ENCODE assay signal across 22 cellular contexts in the genomic region with DNA sequence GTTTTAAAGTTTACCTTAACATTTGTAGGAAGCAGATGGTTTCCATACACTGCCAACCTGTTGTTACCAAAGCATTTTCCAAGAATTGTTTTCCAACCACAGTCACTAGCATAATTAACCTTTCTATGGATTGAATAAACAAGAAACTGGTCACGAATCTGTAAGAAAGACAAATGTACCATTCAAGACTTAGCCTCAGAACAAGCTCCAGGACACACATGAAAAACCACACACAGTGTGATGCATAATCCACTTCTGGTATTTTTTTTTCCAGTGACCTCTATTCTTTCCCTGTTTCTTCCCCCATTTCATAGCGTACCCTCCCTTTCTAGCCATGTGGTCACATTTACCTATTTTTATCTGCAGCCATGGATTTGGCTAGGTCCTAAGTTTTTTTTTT. TPM values are rescaled to one million over a fixed set of nuclear protein-coding genes. Genes with fewer than 3 reads are reported as not detected.
DNase-seq lines count a peak whose midpoint lies in the region; TF ChIP-seq lines count a peak whose summit lies in the region.
"Had no signal": no experiment of that assay in that cellular context is flagged by ENCODE, and none has a peak within 500 bp of the region (broad histone marks: within the 10 kb centered on the region; RNA-seq: fewer than 3 reads in every experiment).

No MANE protein-coding gene starts in this region.

- H3K4me1 Mint-ChIP-seq in activated T-helper 1 cell treated with anti-CD3 and anti-CD28 coated beads, Interleukin-12 subunit alpha, Interleukin-12 subunit beta, Interleukin-2, Interleukin-4 antibody, amounts not matched to agents 30 ng/mL and 10 ng/mL and 1 ng/mL, durations not matched to agents 14 hours and 24 hours and 36 hours (ENCODE audit: low read depth): no peaks in the 10 kb centered on the region
- H3K4me1 Mint-ChIP-seq: CD4-positive, CD25-positive, alpha-beta regulatory T cell had no signal

- no peaks in the 10 kb centered on the region for H3K27me3 ChIP-seq in stomach smooth muscle (ENCODE audit: control insufficient read depth in 1 of 2, insufficient read depth in 2 of 2, low read length in 2 of 2)
- H3K27me3 ChIP-seq: BE2C had no signal

- H3K9ac ChIP-seq in stomach smooth muscle (ENCODE audit: low read length in 2 of 2): no peak overlapping the region
- H3K9ac ChIP-seq: KMS-11 had no signal

- no peaks in the 10 kb centered on the region for H3K9me3 Mint-ChIP-seq in activated T-helper 1 cell treated with anti-CD3 and anti-CD28 coated beads, Interleukin-12 subunit alpha, Interleukin-12 subunit beta, Interleukin-2, Interleukin-4 antibody, amounts not matched to agents 30 ng/mL and 10 ng/mL and 1 ng/mL, durations not matched to agents 14 hours and 24 hours and 36 hours
- H3K9me3 Mint-ChIP-seq: HFFc6 had no signal

- no peaks in the 10 kb centered on the region for H3K4me1 ChIP-seq in stomach smooth muscle (ENCODE audit: control insufficient read depth, insufficient read depth, low read length)
- H3K4me1 ChIP-seq: BE2C, Caco-2 had no signal

- in situ Hi-C loops in SK-MEL-5 (cut with HindIII; ENCODE audit: low pct_unique_long_range_greater_than_20kb, low sequenced_read_pairs): no loop called here

- H3K27ac Mint-ChIP-seq in activated T-helper 1 cell treated with anti-CD3 and anti-CD28 coated beads, Interleukin-12 subunit alpha, Interleukin-12 subunit beta, Interleukin-2, Interleukin-4 antibody, amounts not matched to agents 30 ng/mL and 10 ng/mL and 1 ng/mL, durations not matched to agents 14 hours and 24 hours and 36 hours: no peak overlapping the region
- H3K27ac Mint-ChIP-seq: CD4-positive, CD25-positive, alpha-beta regulatory T cell; HFFc6 had no signal

- TF ChIP-seq CTCF in fibroblast of the aortic adventitia (IDR thresholded peaks at IDR 0.05; ENCODE audit: insufficient read depth, low read length): no peak

- H3K4me3 Mint-ChIP-seq in activated T-helper 1 cell treated with anti-CD3 and anti-CD28 coated beads, Interleukin-12 subunit alpha, Interleukin-12 subunit beta, Interleukin-2, Interleukin-4 antibody, amounts not matched to agents 30 ng/mL and 10 ng/mL and 1 ng/mL, durations not matched to agents 14 hours and 24 hours and 36 hours: no peak overlapping the region
- H3K4me3 Mint-ChIP-seq: CD4-positive, CD25-positive, alpha-beta regulatory T cell; HFFc6 had no signal

- H3K9me3 ChIP-seq in stomach smooth muscle (ENCODE audit: control insufficient read depth in 2 of 2, low read length in 2 of 2): no peaks in the 10 kb centered on the region
- H3K9me3 ChIP-seq: BE2C, Caco-2 had no signal

- DNase-seq in NCI-H2171 treated with DMSO at 0.1 percent for 48 hours (lab: John Stamatoyannopoulos, UW) (peak; percentile 16), NCI-H2171 (lab: John Stamatoyannopoulos, UW) (no peak), SK-MEL-5 (ENCODE audit: low read depth, low spot score) (peak; percentile 44), fibroblast of the aortic adventitia (ENCODE audit: low read depth) (peak; percentile 2), nucleus accumbens (lab: John Stamatoyannopoulos, UW) (no peak), GOT3 (lab: John Stamatoyannopoulos, UW) (no peak)
- DNase-seq in activated T-helper 1 cell treated with anti-CD3 and anti-CD28 coated beads, Interleukin-12 subunit alpha, Interleukin-12 subunit beta, Interleukin-2, Interleukin-4 antibody, amounts not matched to agents 30 ng/mL and 10 ng/mL and 1 ng/mL, durations not matched to agents 14 hours and 24 hours and 36 hours (ENCODE audit: low spot score): no peak
- DNase-seq: BE2C; Caco-2; CD4-positive, CD25-positive, alpha-beta regulatory T cell; HFFc6; NCI-H1417 treated with DMSO at 0.1 percent for 48 hours; NCI-H187 treated with DMSO at 0.1 percent for 48 hours; NCI-H446 treated with DMSO at 0.1 percent for 48 hours; NCI-H82; OCI-M1 had no signal

- no peaks in the 10 kb centered on the region for H3K36me3 ChIP-seq in stomach smooth muscle (ENCODE audit: control insufficient read depth in 2 of 2, insufficient read depth in 2 of 2, low read length in 2 of 2)
- H3K36me3 ChIP-seq: BE2C had no signal

- intact Hi-C loops in activated T-helper 1 cell treated with anti-CD3 and anti-CD28 coated beads, Interleukin-12 subunit alpha, Interleukin-12 subunit beta, Interleukin-2, Interleukin-4 antibody, amounts not matched to agents 30 ng/mL and 10 ng/mL and 1 ng/mL, durations not matched to agents 14 hours and 24 hours and 36 hours (cut with micrococcal nuclease): no loop called here

- H3K27ac ChIP-seq in stomach smooth muscle (ENCODE audit: low read length): peak overlapping the region; percentile 13
- H3K27ac ChIP-seq: HL-60, KMS-11 had no signal

- no peaks in the 10 kb centered on the region for H3K36me3 Mint-ChIP-seq in activated T-helper 1 cell treated with anti-CD3 and anti-CD28 coated beads, Interleukin-12 subunit alpha, Interleukin-12 subunit beta, Interleukin-2, Interleukin-4 antibody, amounts not matched to agents 30 ng/mL and 10 ng/mL and 1 ng/mL, durations not matched to agents 14 hours and 24 hours and 36 hours (ENCODE audit: low read depth)
- H3K36me3 Mint-ChIP-seq: CD4-positive, CD25-positive, alpha-beta regulatory T cell had no signal

- no peak overlapping the region for H3K4me3 ChIP-seq in fibroblast of the aortic adventitia (ENCODE audit: low read depth, low read length)
- no peak overlapping the region for H3K4me3 ChIP-seq in stomach smooth muscle (ENCODE audit: low read length in 2 of 2)

- H3K27me3 Mint-ChIP-seq in activated T-helper 1 cell treated with anti-CD3 and anti-CD28 coated beads, Interleukin-12 subunit alpha, Interleukin-12 subunit beta, Interleukin-2, Interleukin-4 antibody, amounts not matched to agents 30 ng/mL and 10 ng/mL and 1 ng/mL, durations not matched to agents 14 hours and 24 hours and 36 hours (ENCODE audit: insufficient read depth): no peaks in the 10 kb centered on the region
- H3K27me3 Mint-ChIP-seq: CD4-positive, CD25-positive, alpha-beta regulatory T cell had no signal

RNA-seq across cellular contexts. Expression of a gene that starts 29.6 kb away (rescaled TPM):
- total RNA-seq in SK-MEL-5 (2014; rRNA removed; shearing (Covaris generic)): not detected in 2 replicates
- polyA plus RNA-seq in SK-MEL-5 (2015; cell fraction: cytosol; rRNA removed): not detected in 2 replicates
- not detected in 2 replicates for polyA plus RNA-seq in SK-MEL-5 (2015; cell fraction: nucleus; rRNA removed)
- total RNA-seq in fibroblast of the aortic adventitia (ENCODE audit: low replicate concordance): not detected in 2 replicates
- not detected in 2 replicates for total RNA-seq in activated T-helper 1 cell treated with anti-CD3 and anti-CD28 coated beads, Interleukin-12 subunit alpha, Interleukin-12 subunit beta, Interleukin-2, Interleukin-4 antibody, amounts not matched to agents 30 ng/mL and 10 ng/mL and 1 ng/mL, durations not matched to agents 14 hours and 24 hours and 36 hours
- total RNA-seq: A172; Caco-2; CD4-positive, CD25-positive, alpha-beta regulatory T cell; HFFc6; HT1080; M059J had no signal
- polyA plus RNA-seq: CD4-positive, CD25-positive, alpha-beta regulatory T cell had no signal

Comparison
In these comparisons a context has a peak if more than half of its experiments do, and no peak if none do; other contexts are left out.
1. DNase-seq: peak in NCI-H2171 treated with DMSO at 0.1 percent for 48 hours (single experiment), SK-MEL-5 (single experiment) and fibroblast of the aortic adventitia (single experiment); none in NCI-H2171 (single experiment), nucleus accumbens (0 of 56), GOT3 (single experiment) and activated T-helper 1 cell treated with anti-CD3 and anti-CD28 coated beads, Interleukin-12 subunit alpha, Interleukin-12 subunit beta, Interleukin-2, Interleukin-4 antibody, amounts not matched to agents 30 ng/mL and 10 ng/mL and 1 ng/mL, durations not matched to agents 14 hours and 24 hours and 36 hours (single experiment).